ENCODE assay signal across 12 cellular contexts in genomic region chr1:6519491-6519934, GRCh38. TPM values are rescaled to one million over a fixed set of nuclear protein-coding genes. Genes with fewer than 3 reads are reported as not detected.
DNase-seq lines count a peak whose midpoint lies in the region; ATAC-seq and TF ChIP-seq lines count a peak whose summit lies in the region.
"Had no signal": no experiment of that assay in that cellular context is flagged by ENCODE, and none has a peak within 500 bp of the region (broad histone marks: within the 10 kb centered on the region; RNA-seq: fewer than 3 reads in every experiment).

No MANE protein-coding gene starts in this region.

- POLR2A ChIA-PET in IMR-90 (lab: Charles Lee; ENCODE audit: unreplicated experiment), result no interaction called here

- H3K4ac ChIP-seq in IMR-90 (ENCODE audit: low read depth, low read length), result no peak overlapping the region

- H4K8ac ChIP-seq in IMR-90 (ENCODE audit: low read depth in 2 of 2, low read length in 2 of 2), result no peak overlapping the region

- no peak overlapping the region for H2BK15ac ChIP-seq in IMR-90 (ENCODE audit: low read depth, low read length)

- H2BK120ac ChIP-seq in IMR-90 (ENCODE audit: low read depth, low read length), result no peak overlapping the region

- TF ChIP-seq CTCF in IMR-90 (conservative IDR thresholded peaks at IDR 0.05; ENCODE audit: low read depth, low read length), result no peak
- no peak for TF ChIP-seq CTCF in Calu3 (IDR thresholded peaks at IDR 0.05; ENCODE audit: unreplicated experiment)

- no peaks in the 10 kb centered on the region for H3K36me3 Mint-ChIP-seq in Calu3 (ENCODE audit: insufficient read depth, unreplicated experiment)

- no peak overlapping the region for H3K18ac ChIP-seq in IMR-90 (ENCODE audit: low read depth, low read length)

- H4K91ac ChIP-seq in IMR-90 (ENCODE audit: insufficient read depth, low read depth, low read length), result no peak overlapping the region

- no peak overlapping the region for H3K9ac ChIP-seq in IMR-90 (ENCODE audit: low read depth, low read length)
- H3K9ac ChIP-seq in NT2/D1 (ENCODE audit: insufficient read length, low read depth), result peak overlapping the region; percentile 24
- peak overlapping the region in 2 of 3 donors; percentile 16 to 21 for H3K9ac ChIP-seq in skeletal muscle tissue (ENCODE audit: low read depth in 1 of 3, low read length in 3 of 3)

- H3K9me3 Mint-ChIP-seq in Calu3 (ENCODE audit: low read depth, unreplicated experiment), result no peaks in the 10 kb centered on the region

- H3K4me1 ChIP-seq in IMR-90 (ENCODE audit: control insufficient read depth, insufficient read depth, low read length) (peaks cover 11% of the 10 kb centered on the region), NT2/D1 (ENCODE audit: insufficient read depth, insufficient read length) (peaks cover 5% of the 10 kb centered on the region), skeletal muscle tissue (ENCODE audit: control insufficient read depth in 3 of 3, insufficient read depth in 3 of 3, low read length in 3 of 3) (peaks cover 13 to 16% (median 15%) of the 10 kb centered on the region in 3 donors)

- H3K36me3 ChIP-seq in IMR-90 (ENCODE audit: control insufficient read depth, insufficient read depth, low read length), result peaks cover 2% of the 10 kb centered on the region; the same call in 1 of the 2 replicates
- H3K36me3 ChIP-seq in NT2/D1 (ENCODE audit: insufficient read depth, insufficient read length, low read length), result peaks cover 10% of the 10 kb centered on the region
- peaks cover 0 to 4% (median 0%) of the 10 kb centered on the region in 3 donors for H3K36me3 ChIP-seq in skeletal muscle tissue (ENCODE audit: control insufficient read depth in 3 of 3, insufficient read depth in 3 of 3, low read length in 3 of 3)
- H3K36me3 ChIP-seq: thyroid gland had no signal

- no peak overlapping the region for H3K23ac ChIP-seq in IMR-90 (ENCODE audit: low read depth, low read length)

- 71% methylated on average over 3 of the region's 11 CpGs; no CpG with 5 or more reads in 1 of the 2 experiments for WGBS in IMR-90 (ENCODE audit: extremely low coverage in 2 of 2, insufficient read length in 1 of 2), 2 experiments

- no peak overlapping the region for H2AK9ac ChIP-seq in IMR-90 (replicated peaks; ENCODE audit: low read depth, low read length, poor library complexity)

- TF ChIP-seq POLR2A in IMR-90 (IDR thresholded peaks at IDR 0.05; ENCODE audit: low read depth, low read length), result no peak

- dilution Hi-C loops in IMR-90 (cut with HindIII; ENCODE audit: low sequenced_read_pairs, unreplicated experiment), result no loop called here

- CTCF ChIA-PET in IMR-90 (lab: Yijun Ruan, JAX) (no interaction called here), Calu3 (lab: Charles Lee) (no interaction called here)

- H3K56ac ChIP-seq in IMR-90 (ENCODE audit: extremely low read depth, insufficient read depth, low read length), result no peak overlapping the region

- intact Hi-C loops in IMR-90 (cut with micrococcal nuclease) (no loop called here), left cardiac atrium (cut with DNase I) (no loop called here), Calu3 (cut with micrococcal nuclease; ENCODE audit: unreplicated experiment) (no loop called here)

- H3K9me3 ChIP-seq in IMR-90 (ENCODE audit: control insufficient read depth, insufficient read depth, low read length) (no peaks in the 10 kb centered on the region), NT2/D1 (ENCODE audit: insufficient read depth, low read length) (no peaks in the 10 kb centered on the region), skeletal muscle tissue (ENCODE audit: control insufficient read depth in 3 of 3, low read length in 3 of 3) (no peaks in the 10 kb centered on the region)
- H3K9me3 ChIP-seq: thyroid gland had no signal

- no peaks in the 10 kb centered on the region for H3K27me3 ChIP-seq in IMR-90 (ENCODE audit: control insufficient read depth, insufficient read depth, low read length)
- H3K27me3 ChIP-seq in NT2/D1 (ENCODE audit: insufficient read depth, insufficient read length), result no peaks in the 10 kb centered on the region
- H3K27me3 ChIP-seq in skeletal muscle tissue (ENCODE audit: control insufficient read depth in 3 of 3, insufficient read depth in 3 of 3, low read length in 3 of 3), result no peaks in the 10 kb centered on the region
- H3K27me3 ChIP-seq: thyroid gland had no signal

- no peaks in the 10 kb centered on the region for H3K27me3 Mint-ChIP-seq in Calu3 (ENCODE audit: unreplicated experiment)

- H4K5ac ChIP-seq in IMR-90 (ENCODE audit: low read depth, low read length), result no peak overlapping the region

- H3K27ac Mint-ChIP-seq in Calu3 (ENCODE audit: unreplicated experiment), result no peak overlapping the region

- in situ Hi-C loops in IMR-90 (cut with MboI; ENCODE audit: low sequenced_read_pairs), result no loop called here

- H3K4me3 Mint-ChIP-seq in Calu3 (ENCODE audit: low read depth, unreplicated experiment), result no peak overlapping the region

- no peak for TF ChIP-seq RAD21 in IMR-90 (IDR thresholded peaks at IDR 0.05; ENCODE audit: low read length)

- H3K4me2 ChIP-seq in IMR-90 (ENCODE audit: low read depth, low read length), result no peak overlapping the region

- H3K14ac ChIP-seq in IMR-90 (replicated peaks; ENCODE audit: low read depth, low read length), result no peak overlapping the region

- H2AFZ ChIP-seq in IMR-90 (replicated peaks; ENCODE audit: low read length, poor library complexity), result peak overlapping the region; percentile 26

- no peak overlapping the region for H2AK5ac ChIP-seq in IMR-90 (ENCODE audit: low read depth, low read length)

- H3K4me1 Mint-ChIP-seq in Calu3 (ENCODE audit: low read depth, unreplicated experiment), result no peaks in the 10 kb centered on the region

- DNase-seq in IMR-90, result no peak
- no peak for DNase-seq in NT2/D1 (ENCODE audit: low read depth, low spot score)
- DNase-seq in left cardiac atrium, result no peak
- no peak for DNase-seq in Calu3
- no peak for DNase-seq in stimulated activated CD4-positive, alpha-beta T cell treated with anti-CD3 and anti-CD28 coated beads, Interleukin-12 subunit alpha, Interleukin-12 subunit beta, amount 100 ng/mL, for 4 hours
- no peak for DNase-seq in 8988T
- DNase-seq: activated CD4-positive, alpha-beta T cell treated with anti-CD3 and anti-CD28 coated beads for 4 hours; activated T-cell treated with anti-CD3 and anti-CD28 coated beads, Interleukin-2, amount 50 U/mL, for 48 hours; T-helper 1 cell had no signal

- no peak overlapping the region for H3K27ac ChIP-seq in IMR-90 (ENCODE audit: insufficient read depth, low read length)
- H3K27ac ChIP-seq in skeletal muscle tissue (ENCODE audit: low read depth, low read length), result no peak overlapping the region
- H3K27ac ChIP-seq: thyroid gland had no signal

- no peaks in the 10 kb centered on the region for H3K79me1 ChIP-seq in IMR-90 (ENCODE audit: low read depth in 1 of 2, low read length in 2 of 2)

- BruUV-seq in IMR-90 (replicated peaks; lab: Mats Ljungman, UMichigan), result no TSS peak
- no TSS peak for BruUV-seq in Calu3 (replicated peaks; lab: Mats Ljungman, UMichigan)

- H2BK20ac ChIP-seq in IMR-90 (ENCODE audit: low read depth, low read length), result no peak overlapping the region

- H3K4me3 ChIP-seq in IMR-90 (ENCODE audit: insufficient read depth, low read depth, low read length) (no peak overlapping the region), NT2/D1 (ENCODE audit: insufficient read length, low read depth) (no peak overlapping the region), skeletal muscle tissue (ENCODE audit: low read length in 3 of 3) (peak overlapping the region in 2 of 3 donors; percentile 6 to 20)
- H3K4me3 ChIP-seq: skin epidermis, thyroid gland had no signal

- no peaks in the 10 kb centered on the region for H4K20me1 ChIP-seq in IMR-90 (ENCODE audit: insufficient read depth, low read length)

- ATAC-seq in IMR-90 (ENCODE audit: low read depth) (no peak), left cardiac atrium (peak; percentile 32 to 77)

- no peak overlapping the region for H2BK5ac ChIP-seq in IMR-90 (ENCODE audit: low read depth, low read length, poor library complexity, severe bottlenecking)

- peaks cover 6% of the 10 kb centered on the region; the same call in 1 of the 2 replicates for H3K9me1 ChIP-seq in IMR-90 (ENCODE audit: insufficient read depth, low read length)

TF ChIP-seq in IMR-90, 13 proteins besides CTCF, POLR2A, EP300 and RAD21 (continues in another document):
- TF ChIP-seq CHD1 (IDR thresholded peaks at IDR 0.05; ENCODE audit: low read depth, low read length) (no peak), MAFK (IDR thresholded peaks at IDR 0.05; ENCODE audit: low read depth, low read length) (no peak), RCOR1 (IDR thresholded peaks at IDR 0.05; ENCODE audit: insufficient replicate concordance, low read length) (no peak)

RNA-seq across cellular contexts. Expression of gene PLEKHG5, which starts 28.0 kb away (rescaled TPM):
- total RNA-seq in IMR-90 (2012; rRNA removed), result 4.8 and 5.0 TPM in 2 replicates
- polyA plus RNA-seq in IMR-90 (2012; rRNA removed), result 11.6 and 13.7 TPM in 2 replicates
- 4.8 and 7.8 TPM in 2 replicates for polyA plus RNA-seq in IMR-90 (2012; cell fraction: cytosol; rRNA removed)
- polyA plus RNA-seq in IMR-90 (2012; cell fraction: nucleus; rRNA removed; ENCODE audit: low replicate concordance), result 61.6 and 111 TPM in 2 replicates
- 10 to 100 TPM; 10.7 to 11.8 TPM for total RNA-seq in left cardiac atrium
- total RNA-seq in skeletal muscle tissue, result 8.4 TPM
- total RNA-seq in Calu3 (2022), result 5.1 and 7.8 TPM in 2 replicates

RNA-seq across cellular contexts. Expression of gene NOL9, which starts 34.8 kb away (rescaled TPM):
- 19.2 and 21.4 TPM in 2 replicates for total RNA-seq in IMR-90 (2012; rRNA removed)
- 12.4 and 13.0 TPM in 2 replicates for polyA plus RNA-seq in IMR-90 (2012; rRNA removed)
- polyA plus RNA-seq in IMR-90 (2012; cell fraction: cytosol; rRNA removed), result 4.2 and 5.3 TPM in 2 replicates
- 7.7 and 27.7 TPM in 2 replicates for polyA plus RNA-seq in IMR-90 (2012; cell fraction: nucleus; rRNA removed; ENCODE audit: low replicate concordance)
- 10 to 100 TPM; 12.0 to 16.5 TPM for total RNA-seq in left cardiac atrium
- total RNA-seq in skeletal muscle tissue, result 24.0 TPM
- 27.2 and 30.4 TPM in 2 replicates for total RNA-seq in Calu3 (2022)

RNA-seq across cellular contexts. Expression of gene TAS1R1, which starts 35.6 kb away (rescaled TPM):
- not detected in 2 replicates for total RNA-seq in IMR-90 (2012; rRNA removed)
- 0.05 and 0.10 TPM in 2 replicates for polyA plus RNA-seq in IMR-90 (2012; rRNA removed)
- polyA plus RNA-seq in IMR-90 (2012; cell fraction: cytosol; rRNA removed), result 0.05 TPM in 1 of 2 replicates, not detected in the other
- polyA plus RNA-seq in IMR-90 (2012; cell fraction: nucleus; rRNA removed; ENCODE audit: low replicate concordance), result 0.09 and 0.15 TPM in 2 replicates
- total RNA-seq in left cardiac atrium, result not detected
- 5.7 TPM for total RNA-seq in skeletal muscle tissue
- total RNA-seq in Calu3 (2022), result not detected in 2 replicates
- total RNA-seq: thyroid gland had no signal

RNA-seq across cellular contexts. Expression of gene TNFRSF25, which starts 53.5 kb away (rescaled TPM):
- total RNA-seq in IMR-90 (2012; rRNA removed) (0.83 and 1.3 TPM in 2 replicates), left cardiac atrium (1 to 10 TPM; 5.5 to 5.9 TPM), skeletal muscle tissue (3.7 TPM), Calu3 (2022) (6.4 and 10.1 TPM in 2 replicates)
- 11.2 and 14.5 TPM in 2 replicates for polyA plus RNA-seq in IMR-90 (2012; rRNA removed)
- 6.5 and 7.5 TPM in 2 replicates for polyA plus RNA-seq in IMR-90 (2012; cell fraction: cytosol; rRNA removed)
- 119 and 293 TPM in 2 replicates for polyA plus RNA-seq in IMR-90 (2012; cell fraction: nucleus; rRNA removed; ENCODE audit: low replicate concordance)

Comparison
In these comparisons a context has a peak if more than half of its experiments do, and no peak if none do; other contexts are left out.
1. H3K4me3 ChIP-seq: peak in skeletal muscle tissue (2 of 3); none in IMR-90 (single experiment) and NT2/D1 (single experiment).